1 cellular context compared by ENCODE assay signal in the genomic region with DNA sequence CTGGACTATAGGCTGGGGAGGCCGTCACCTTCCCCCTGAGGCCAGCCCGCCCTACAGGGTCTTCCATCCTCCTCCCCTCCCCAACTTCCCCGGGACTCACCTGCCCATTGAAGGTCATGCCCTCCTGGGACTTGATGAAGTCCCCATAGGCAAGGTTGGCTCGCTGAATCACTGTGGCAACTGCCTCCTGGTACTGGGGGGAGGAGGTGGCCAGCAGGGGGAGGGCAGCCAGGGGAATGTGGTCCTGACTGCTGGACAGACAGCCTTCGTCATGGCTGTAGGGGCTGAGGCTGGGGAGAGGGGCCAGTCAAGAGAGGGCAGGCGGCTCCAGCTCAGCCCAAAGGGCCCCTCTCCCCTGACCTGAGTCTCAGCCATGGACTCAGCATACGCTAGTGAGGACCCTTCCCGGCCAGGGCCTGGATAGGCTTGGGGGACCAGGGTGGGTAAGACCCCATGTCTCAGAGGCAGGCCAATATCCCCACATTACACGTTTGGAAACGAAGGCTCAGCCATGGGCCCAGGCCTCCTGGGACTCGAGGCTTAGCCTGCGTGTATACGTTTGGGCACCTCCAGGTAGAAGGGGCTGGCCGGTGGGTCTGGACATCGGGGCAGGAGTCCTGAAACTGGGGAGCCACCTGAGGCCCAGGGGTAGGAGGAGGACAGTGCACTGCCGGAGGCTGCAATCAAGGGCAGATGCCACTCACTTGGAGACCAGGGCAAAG.
TF ChIP-seq lines count a peak whose summit lies in the region.

No MANE protein-coding gene starts in this region.

TF ChIP-seq in liver, 16 proteins besides CTCF, POLR2A, EP300 and RAD21 (continued from another document):
- TF ChIP-seq, protein P1, sequence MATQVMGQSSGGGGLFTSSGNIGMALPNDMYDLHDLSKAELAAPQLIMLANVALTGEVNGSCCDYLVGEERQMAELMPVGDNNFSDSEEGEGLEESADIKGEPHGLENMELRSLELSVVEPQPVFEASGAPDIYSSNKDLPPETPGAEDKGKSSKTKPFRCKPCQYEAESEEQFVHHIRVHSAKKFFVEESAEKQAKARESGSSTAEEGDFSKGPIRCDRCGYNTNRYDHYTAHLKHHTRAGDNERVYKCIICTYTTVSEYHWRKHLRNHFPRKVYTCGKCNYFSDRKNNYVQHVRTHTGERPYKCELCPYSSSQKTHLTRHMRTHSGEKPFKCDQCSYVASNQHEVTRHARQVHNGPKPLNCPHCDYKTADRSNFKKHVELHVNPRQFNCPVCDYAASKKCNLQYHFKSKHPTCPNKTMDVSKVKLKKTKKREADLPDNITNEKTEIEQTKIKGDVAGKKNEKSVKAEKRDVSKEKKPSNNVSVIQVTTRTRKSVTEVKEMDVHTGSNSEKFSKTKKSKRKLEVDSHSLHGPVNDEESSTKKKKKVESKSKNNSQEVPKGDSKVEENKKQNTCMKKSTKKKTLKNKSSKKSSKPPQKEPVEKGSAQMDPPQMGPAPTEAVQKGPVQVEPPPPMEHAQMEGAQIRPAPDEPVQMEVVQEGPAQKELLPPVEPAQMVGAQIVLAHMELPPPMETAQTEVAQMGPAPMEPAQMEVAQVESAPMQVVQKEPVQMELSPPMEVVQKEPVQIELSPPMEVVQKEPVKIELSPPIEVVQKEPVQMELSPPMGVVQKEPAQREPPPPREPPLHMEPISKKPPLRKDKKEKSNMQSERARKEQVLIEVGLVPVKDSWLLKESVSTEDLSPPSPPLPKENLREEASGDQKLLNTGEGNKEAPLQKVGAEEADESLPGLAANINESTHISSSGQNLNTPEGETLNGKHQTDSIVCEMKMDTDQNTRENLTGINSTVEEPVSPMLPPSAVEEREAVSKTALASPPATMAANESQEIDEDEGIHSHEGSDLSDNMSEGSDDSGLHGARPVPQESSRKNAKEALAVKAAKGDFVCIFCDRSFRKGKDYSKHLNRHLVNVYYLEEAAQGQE (IDR thresholded peaks at IDR 0.05): no peak
- TF ChIP-seq MAX (IDR thresholded peaks at IDR 0.05) (no peak), HNF4G (IDR thresholded peaks at IDR 0.05) (no peak)
